ENCODE assay signal across 8 cellular contexts in genomic region chr9:107286057-107286456, GRCh38. TPM values are rescaled to one million over a fixed set of nuclear protein-coding genes. Genes with fewer than 3 reads are reported as not detected.
DNase-seq lines count a peak whose midpoint lies in the region; TF ChIP-seq lines count a peak whose summit lies in the region.

No MANE protein-coding gene starts in this region.

- intact Hi-C loops in ovary (cut with DNase I) = no loop called here

- H3K4me1 ChIP-seq in OCI-LY3 (ENCODE audit: low read length) (peaks cover 32% of the 10 kb centered on the region), ovary (ENCODE audit: insufficient read depth) (peaks cover 11% of the 10 kb centered on the region)

- no peaks in the 10 kb centered on the region for H3K9me3 Mint-ChIP-seq in endothelial cell (ENCODE audit: unreplicated experiment)

- no peaks in the 10 kb centered on the region for H3K27me3 ChIP-seq in OCI-LY3 (ENCODE audit: low read depth, low read length)
- H3K27me3 ChIP-seq in ovary = no peaks in the 10 kb centered on the region

- peaks cover 14% of the 10 kb centered on the region for H3K27me3 Mint-ChIP-seq in endothelial cell (ENCODE audit: unreplicated experiment)

- TF ChIP-seq CTCF in OCI-LY3 (IDR thresholded peaks at IDR 0.05; ENCODE audit: low read depth, low read length) (no peak), endothelial cell (IDR thresholded peaks at IDR 0.05; ENCODE audit: unreplicated experiment) (no peak), ovary (IDR thresholded peaks at IDR 0.05) (no peak)

- peak overlapping the region; percentile 33 for H3K4me3 Mint-ChIP-seq in endothelial cell (ENCODE audit: unreplicated experiment)

- H3K9me3 ChIP-seq in OCI-LY3 (ENCODE audit: insufficient read depth, low read length) (no peaks in the 10 kb centered on the region), ovary (no peaks in the 10 kb centered on the region)

- no peak overlapping the region for H2AFZ ChIP-seq in OCI-LY3 (ENCODE audit: low read depth, low read length)

- H3K27ac ChIP-seq in OCI-LY3 (ENCODE audit: low read length) = no peak overlapping the region
- H3K27ac ChIP-seq in ovary = no peak overlapping the region

- no peak for TF ChIP-seq EP300 in ovary (IDR thresholded peaks at IDR 0.05)

- H3K27ac Mint-ChIP-seq in endothelial cell (ENCODE audit: unreplicated experiment) = peak overlapping the region; percentile 75

- peak overlapping the region; percentile 90 for H3K4me2 ChIP-seq in OCI-LY3 (ENCODE audit: low read length)

- H3K4me1 Mint-ChIP-seq in endothelial cell (ENCODE audit: unreplicated experiment) = peaks cover 36% of the 10 kb centered on the region

- no peak overlapping the region for H3K9ac ChIP-seq in OCI-LY3 (ENCODE audit: low read length)

- H3K4me3 ChIP-seq in OCI-LY3 (ENCODE audit: low read length) (no peak overlapping the region), ovary (peak overlapping the region; percentile 100)

- peak; percentile 40 for DNase-seq in DMS53 (lab: John Stamatoyannopoulos, UW)
- DNase-seq in DMS53 treated with DMSO at 0.1 percent for 48 hours (lab: John Stamatoyannopoulos, UW; ENCODE audit: unreplicated experiment) = no peak
- DNase-seq in endothelial cell (ENCODE audit: low spot score) = no peak
- no peak for DNase-seq in ovary
- DNase-seq in central memory CD4-positive, alpha-beta T cell = no peak
- DNase-seq in NCI-H1436 treated with DMSO at 0.1 percent for 48 hours (lab: John Stamatoyannopoulos, UW) = no peak
- DNase-seq in NCI-H1105 treated with DMSO at 0.1 percent for 48 hours (lab: John Stamatoyannopoulos, UW) = no peak

- WGBS in ovary, 3 donors = 30 to 36% (median 32%) methylated on average over 2 of the region's 2 CpGs

- H3K36me3 Mint-ChIP-seq in endothelial cell (ENCODE audit: low read depth, unreplicated experiment) = peaks cover 4% of the 10 kb centered on the region

- peaks cover 21% of the 10 kb centered on the region for H3K36me3 ChIP-seq in OCI-LY3 (replicated peaks; ENCODE audit: low read depth, low read length)
- H3K36me3 ChIP-seq in ovary = no peaks in the 10 kb centered on the region

- peaks cover 80% of the 10 kb centered on the region for H3K79me2 ChIP-seq in OCI-LY3 (ENCODE audit: low read length)

- H4K20me1 ChIP-seq in OCI-LY3 (ENCODE audit: insufficient read depth, low read length) = peaks cover 70% of the 10 kb centered on the region

- TF ChIP-seq POLR2A in ovary (IDR thresholded peaks at IDR 0.05) = no peak

RNA-seq across cellular contexts. Expression of gene RAD23B, which starts 3.0 kb away (rescaled TPM):
- total RNA-seq in endothelial cell (ENCODE audit: unreplicated experiment) (116 TPM), ovary (100 to 1,000 TPM in 1 of 7 donors, 10 to 100 TPM in 6; 48.9 to 101 (median 89.5) TPM)
- 10 to 100 TPM; 42.8 to 80.1 TPM for polyA plus RNA-seq in ovary
